12 cellular contexts compared by ENCODE assay signal in the genomic region with DNA sequence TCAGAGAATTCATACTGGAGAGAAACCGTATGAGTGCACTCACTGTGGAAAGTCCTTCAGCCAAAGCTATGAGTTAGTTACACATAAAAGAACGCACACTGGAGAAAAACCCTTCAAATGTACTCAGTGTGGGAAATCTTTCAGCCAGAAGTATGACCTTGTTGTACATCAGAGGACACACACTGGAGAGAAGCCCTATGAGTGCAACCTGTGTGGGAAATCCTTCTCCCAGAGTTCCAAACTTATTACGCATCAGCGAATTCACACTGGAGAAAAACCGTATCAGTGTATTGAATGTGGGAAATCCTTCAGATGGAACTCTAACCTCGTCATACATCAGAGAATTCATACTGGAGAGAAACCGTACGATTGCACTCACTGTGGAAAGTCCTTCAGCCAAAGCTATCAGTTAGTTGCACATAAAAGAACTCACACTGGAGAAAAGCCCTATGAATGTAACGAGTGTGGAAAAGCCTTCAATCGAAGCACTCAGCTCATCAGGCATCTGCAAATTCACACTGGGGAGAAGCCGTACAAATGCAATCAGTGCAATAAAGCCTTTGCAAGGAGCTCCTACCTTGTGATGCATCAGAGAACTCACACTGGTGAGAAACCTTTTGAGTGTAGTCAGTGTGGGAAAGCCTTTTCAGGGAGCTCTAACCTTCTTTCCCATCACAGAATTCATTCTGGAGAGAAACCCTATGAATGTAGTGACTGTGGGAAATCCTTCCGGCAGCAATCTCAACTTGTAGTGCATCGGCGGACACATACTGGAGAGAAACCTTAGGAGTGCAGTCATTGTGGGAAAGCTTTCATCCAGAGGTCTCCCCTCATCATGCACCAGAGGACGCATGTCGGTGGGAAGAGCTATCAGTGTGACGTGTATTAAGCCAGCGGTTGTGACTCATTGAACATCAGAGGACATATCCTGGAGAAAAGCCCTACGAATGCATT. TPM values are rescaled to one million over a fixed set of nuclear protein-coding genes. Genes with fewer than 3 reads are reported as not detected.
DNase-seq lines count a peak whose midpoint lies in the region; ATAC-seq and TF ChIP-seq lines count a peak whose summit lies in the region.
"Had no signal": no experiment of that assay in that cellular context is flagged by ENCODE, and none has a peak within 500 bp of the region (broad histone marks: within the 10 kb centered on the region; RNA-seq: fewer than 3 reads in every experiment).

No MANE protein-coding gene starts in this region.

- POLR2A ChIA-PET in Caco-2 (lab: Charles Lee), result no interaction called here
- POLR2A ChIA-PET in naive thymus-derived CD4-positive, alpha-beta T cell (lab: Charles Lee), result interaction anchor here (0.6 to 1.6 kb wide), 5 partner anchors 9 to 755 kb away, joined by 3 to 5 read pairs (median 3); a partner anchor contains a TSS
- POLR2A ChIA-PET in GM10248 (lab: Yijun Ruan, JAX), result interaction anchor here (0.6 kb wide), 1 partner anchor 17 kb away, joined by 3 read pairs; a partner anchor contains a TSS

- no peaks in the 10 kb centered on the region for H3K27me3 Mint-ChIP-seq in Caco-2 (ENCODE audit: insufficient read depth, unreplicated experiment)
- no peaks in the 10 kb centered on the region for H3K27me3 Mint-ChIP-seq in naive thymus-derived CD4-positive, alpha-beta T cell

- no peak for TF ChIP-seq POLR2A in suprapubic skin (IDR thresholded peaks at IDR 0.05)

- H3K27me3 ChIP-seq in Caco-2 (replicated peaks; ENCODE audit: control insufficient read depth, insufficient read depth, low read length) (no peaks in the 10 kb centered on the region), HUES6 (ENCODE audit: control insufficient read depth, insufficient read depth, low read length) (no peaks in the 10 kb centered on the region), duodenal mucosa (ENCODE audit: control insufficient read depth in 1 of 2, insufficient read depth in 2 of 2, low read length in 2 of 2) (no peaks in the 10 kb centered on the region), suprapubic skin (no peaks in the 10 kb centered on the region)
- no peaks in the 10 kb centered on the region for H3K27me3 ChIP-seq in naive thymus-derived CD4-positive, alpha-beta T cell (ENCODE audit: control insufficient read depth in 2 of 2, insufficient read depth in 2 of 2, low read length in 2 of 2)
- H3K27me3 ChIP-seq: testis had no signal

- H3K9ac ChIP-seq in HUES6 (ENCODE audit: low read length), result no peak overlapping the region
- no peak overlapping the region for H3K9ac ChIP-seq in duodenal mucosa (ENCODE audit: low read depth in 1 of 2, low read length in 2 of 2)

- intact Hi-C loops in Caco-2 (cut with micrococcal nuclease; ENCODE audit: unreplicated experiment), result no loop called here
- intact Hi-C loops in naive thymus-derived CD4-positive, alpha-beta T cell (cut with micrococcal nuclease), result no loop called here

- ATAC-seq in naive thymus-derived CD4-positive, alpha-beta T cell, result no peak
- ATAC-seq: WTC11 had no signal

- TSS peak; percentile 25 for BruUV-seq in Caco-2 (replicated peaks; lab: Mats Ljungman, UMichigan)

- H3K27ac ChIP-seq in HUES6 (ENCODE audit: low read depth, low read length), result no peak overlapping the region
- no peak overlapping the region for H3K27ac ChIP-seq in duodenal mucosa (ENCODE audit: low read depth, low read length)
- no peak overlapping the region for H3K27ac ChIP-seq in naive thymus-derived CD4-positive, alpha-beta T cell (ENCODE audit: low read depth, low read length)
- H3K27ac ChIP-seq in suprapubic skin, result no peak overlapping the region
- H3K27ac ChIP-seq: testis had no signal

- no peak overlapping the region for H3K27ac Mint-ChIP-seq in Caco-2 (ENCODE audit: unreplicated experiment)
- peak overlapping the region in 1 of 9 donors; percentile 18 for H3K27ac Mint-ChIP-seq in naive thymus-derived CD4-positive, alpha-beta T cell
- H3K27ac Mint-ChIP-seq: WTC11 had no signal

- H3K4me1 ChIP-seq in Caco-2 (no peaks in the 10 kb centered on the region), HUES6 (ENCODE audit: control insufficient read depth, insufficient read depth, low read length) (no peaks in the 10 kb centered on the region), duodenal mucosa (ENCODE audit: control insufficient read depth in 1 of 2, insufficient read depth in 2 of 2, low read length in 2 of 2) (no peaks in the 10 kb centered on the region), suprapubic skin (no peaks in the 10 kb centered on the region)
- no peaks in the 10 kb centered on the region for H3K4me1 ChIP-seq in naive thymus-derived CD4-positive, alpha-beta T cell (ENCODE audit: control insufficient read depth in 2 of 2, insufficient read depth in 2 of 2, low read length in 2 of 2)
- H3K4me1 ChIP-seq: testis had no signal

- H3K36me3 ChIP-seq in Caco-2 (ENCODE audit: control insufficient read depth, insufficient read depth, low read length) (peaks cover 19% of the 10 kb centered on the region), HUES6 (ENCODE audit: control insufficient read depth, insufficient read depth, low read length) (peaks cover 82% of the 10 kb centered on the region), duodenal mucosa (ENCODE audit: control insufficient read depth in 1 of 2, insufficient read depth in 2 of 2, low read length in 2 of 2) (peaks cover 58 to 69% of the 10 kb centered on the region in 2 donors), suprapubic skin (peaks cover 92% of the 10 kb centered on the region)
- H3K36me3 ChIP-seq in naive thymus-derived CD4-positive, alpha-beta T cell (ENCODE audit: control insufficient read depth in 2 of 3, insufficient read depth in 3 of 3, low read length in 3 of 3), result peaks cover 6 to 88% (median 11%) of the 10 kb centered on the region in 3 experiments

- TF ChIP-seq EP300 in suprapubic skin (IDR thresholded peaks at IDR 0.05), result no peak

- H3K4me3 ChIP-seq in Caco-2 (ENCODE audit: low read depth, low read length) (no peak overlapping the region), HUES6 (ENCODE audit: low read depth, low read length) (peak overlapping the region; percentile 12), duodenal mucosa (ENCODE audit: low read depth in 1 of 2, low read length in 2 of 2) (peak overlapping the region; percentile 41 to 43), suprapubic skin (no peak overlapping the region)
- H3K4me3 ChIP-seq in naive thymus-derived CD4-positive, alpha-beta T cell (ENCODE audit: low read length), result peak overlapping the region; percentile 33
- H3K4me3 ChIP-seq: testis had no signal

- WGBS in suprapubic skin, result 98% methylated on average over 19 of the region's 19 CpGs

- no peak for TF ChIP-seq CTCF in Caco-2 (IDR thresholded peaks at IDR 0.05; ENCODE audit: insufficient read depth in 1 of 2, low read depth in 1 of 2, low read length in 1 of 2, severe bottlenecking in 1 of 2, unreplicated experiment in 1 of 2)
- TF ChIP-seq CTCF in suprapubic skin (IDR thresholded peaks at IDR 0.05), result no peak
- no peak for TF ChIP-seq CTCF in GM10248 (IDR thresholded peaks at IDR 0.05; ENCODE audit: control extremely low read depth, extremely low read depth, low read depth, missing control alignments)

- no peaks in the 10 kb centered on the region for H3K4me1 Mint-ChIP-seq in Caco-2 (ENCODE audit: low read depth, unreplicated experiment)
- H3K4me1 Mint-ChIP-seq in naive thymus-derived CD4-positive, alpha-beta T cell, result peaks cover 0 to 4% (median 0%) of the 10 kb centered on the region in 7 donors
- H3K4me1 Mint-ChIP-seq: WTC11 had no signal

- H3K9me3 ChIP-seq in Caco-2 (peaks cover 94% of the 10 kb centered on the region), HUES6 (ENCODE audit: control insufficient read depth, insufficient read depth, low read depth, low read length) (peaks cover 97% of the 10 kb centered on the region), duodenal mucosa (ENCODE audit: control insufficient read depth in 1 of 2, low read length in 2 of 2) (peaks cover 90 to 95% of the 10 kb centered on the region in 2 donors), suprapubic skin (peaks cover 92% of the 10 kb centered on the region)
- H3K9me3 ChIP-seq in naive thymus-derived CD4-positive, alpha-beta T cell (ENCODE audit: control insufficient read depth in 2 of 3, low read length in 3 of 3), result peaks cover 35 to 99% (median 75%) of the 10 kb centered on the region in 3 experiments

- peaks cover 98% of the 10 kb centered on the region for H3K36me3 Mint-ChIP-seq in Caco-2 (ENCODE audit: insufficient read depth, unreplicated experiment)
- H3K36me3 Mint-ChIP-seq in naive thymus-derived CD4-positive, alpha-beta T cell, result peaks cover 18 to 87% (median 66%) of the 10 kb centered on the region in 5 donors

- CTCF ChIA-PET in Caco-2 (lab: Charles Lee) (no interaction called here), GM10248 (lab: Yijun Ruan, JAX) (interaction anchor here (1.6 kb wide), 1 partner anchor 7 kb away, joined by 3 read pairs; no protein-coding TSS in a partner anchor)
- CTCF ChIA-PET in naive thymus-derived CD4-positive, alpha-beta T cell (lab: Charles Lee), result no interaction called here

- peak overlapping the region; percentile 11 for H3K4me3 Mint-ChIP-seq in Caco-2 (ENCODE audit: unreplicated experiment)
- no peak overlapping the region for H3K4me3 Mint-ChIP-seq in naive thymus-derived CD4-positive, alpha-beta T cell
- H3K4me3 Mint-ChIP-seq: WTC11 had no signal

- peaks cover 37% of the 10 kb centered on the region for H3K9me3 Mint-ChIP-seq in Caco-2 (ENCODE audit: unreplicated experiment)
- peaks cover 5 to 100% (median 77%) of the 10 kb centered on the region in 11 donors for H3K9me3 Mint-ChIP-seq in naive thymus-derived CD4-positive, alpha-beta T cell

- DNase-seq in Caco-2 (no peak), NCI-H1092 (lab: John Stamatoyannopoulos, UW) (no peak), suprapubic skin (ENCODE audit: low spot score in 2 of 2) (no peak), NK-92 (lab: John Stamatoyannopoulos, UW; ENCODE audit: unreplicated experiment) (no peak), GM10248 (ENCODE audit: extremely low spot score) (no peak)
- no peak for DNase-seq in naive thymus-derived CD4-positive, alpha-beta T cell
- DNase-seq: midbrain, NCI-H69, testis had no signal

RNA-seq across cellular contexts. Expression of a gene that starts 16.5 kb away (rescaled TPM):
- total RNA-seq in Caco-2 (2022), result 8.4 and 8.5 TPM in 2 replicates
- total RNA-seq in naive thymus-derived CD4-positive, alpha-beta T cell, result 10 to 100 TPM in 2 of 5 experiments, 1 to 10 TPM in 3; 5.2 to 10.5 (median 10.0) TPM
- polyA plus RNA-seq in naive thymus-derived CD4-positive, alpha-beta T cell, result 1 to 10 TPM in 1 of 2 donors, under 1 TPM in 1; 0.97 to 1.4 TPM
- 10 to 100 TPM in 1 of 4 donors, 1 to 10 TPM in 3; 8.3 to 15.6 (median 8.7) TPM for total RNA-seq in suprapubic skin

RNA-seq across cellular contexts. Expression of a gene that starts 33.5 kb away (rescaled TPM):
- 48.7 and 53.8 TPM in 2 replicates for total RNA-seq in Caco-2 (2022)
- total RNA-seq in naive thymus-derived CD4-positive, alpha-beta T cell, result 10 to 100 TPM; 19.7 to 60.7 (median 42.1) TPM
- polyA plus RNA-seq in naive thymus-derived CD4-positive, alpha-beta T cell, result 10 to 100 TPM; 21.6 to 30.8 TPM
- total RNA-seq in suprapubic skin, result 10 to 100 TPM; 44.4 to 55.4 (median 48.9) TPM

RNA-seq across cellular contexts. Expression of a gene that starts 42.9 kb away (rescaled TPM):
- total RNA-seq in Caco-2 (2022), result 61.3 and 66.1 TPM in 2 replicates
- 100 to 1,000 TPM in 2 of 5 experiments, 10 to 100 TPM in 3; 59.7 to 122 (median 65.4) TPM for total RNA-seq in naive thymus-derived CD4-positive, alpha-beta T cell
- 10 to 100 TPM; 68.2 to 88.7 TPM for polyA plus RNA-seq in naive thymus-derived CD4-positive, alpha-beta T cell
- total RNA-seq in suprapubic skin, result 10 to 100 TPM; 36.9 to 70.3 (median 42.1) TPM

Comparison
In these comparisons a context has a peak if more than half of its experiments do, and no peak if none do; other contexts are left out.
1. H3K4me3 ChIP-seq: peak in HUES6 (single experiment), duodenal mucosa (2 of 2) and naive thymus-derived CD4-positive, alpha-beta T cell (single experiment); none in Caco-2 (single experiment) and suprapubic skin (single experiment).